In genomic region chr1:95503371-95504145, GRCh38 we compare ENCODE assay signal across 2 cellular contexts.
TF ChIP-seq lines count a peak whose summit lies in the region.

No MANE protein-coding gene starts in this region.

TF ChIP-seq in GM23338, 12 proteins besides CTCF, POLR2A, EP300 and RAD21 (continued from another document):
- no peak for TF ChIP-seq ZNF462 (CRISPR knock-in tag; IDR thresholded peaks at IDR 0.05)

TF ChIP-seq in H1, 55 proteins besides CTCF, POLR2A, EP300 and RAD21 (continued from another document):
- no peak for TF ChIP-seq MAX (IDR thresholded peaks at IDR 0.05)
